9 cellular contexts compared by ENCODE assay signal in genomic region chr13:76667551-76667950, GRCh38.
A peak's percentile ranks its signal among the peaks of the same experiment; 100 is the strongest.
DNase-seq lines count a peak whose midpoint lies in the region; ATAC-seq and TF ChIP-seq lines count a peak whose summit lies in the region.
"Had no signal": no experiment of that assay in that cellular context is flagged by ENCODE, and none has a peak within 500 bp of the region (broad histone marks: within the 10 kb centered on the region; RNA-seq: fewer than 3 reads in every experiment).

No MANE protein-coding gene starts in this region.

- peaks cover 4% of the 10 kb centered on the region for H3K27me3 ChIP-seq in mammary epithelial cell (ENCODE audit: insufficient read depth, low read length)

- dilution Hi-C loops in mammary epithelial cell (cut with HindIII; ENCODE audit: low sequenced_read_pairs), result no loop called here

- H3K9ac ChIP-seq in mammary epithelial cell (ENCODE audit: insufficient read depth, low read length), result no peak overlapping the region

- in situ Hi-C loops in mammary epithelial cell (cut with MboI; ENCODE audit: low sequenced_read_pairs in 2 of 2), result loop anchor here in 1 of 2 donors (10.0 kb wide), 1 partner anchor 217 kb away; the partner anchor contains the start of gene KCTD12

- H3K4me2 ChIP-seq in mammary epithelial cell (ENCODE audit: insufficient read depth, low read depth, low read length), result no peak overlapping the region

- H3K4me3 Mint-ChIP-seq in naive thymus-derived CD8-positive, alpha-beta T cell, result no peak overlapping the region
- H3K4me3 Mint-ChIP-seq in activated CD4-positive, alpha-beta memory T cell treated with anti-CD3 and anti-CD28 coated beads, Interleukin-2, amount 10 ng/mL, durations not matched to agents 7 days and 5 days, result no peak overlapping the region
- H3K4me3 Mint-ChIP-seq in activated T-cell treated with anti-CD3 and anti-CD28 coated beads, Interleukin-2, amount 50 U/mL, for 24 hours, result no peak overlapping the region

- POLR2A ChIA-PET in naive thymus-derived CD8-positive, alpha-beta T cell (lab: Charles Lee), result interaction anchor here (1.0 to 1.9 kb wide), 2 partner anchors 212 to 218 kb away, joined by 3 to 10 read pairs; partner anchors contain the start of gene KCTD12
- POLR2A ChIA-PET in activated CD4-positive, alpha-beta memory T cell treated with anti-CD3 and anti-CD28 coated beads, Interleukin-2, amount 10 ng/mL, durations not matched to agents 7 days and 5 days (lab: Charles Lee), result no interaction called here

- H3K4me3 ChIP-seq in Jurkat, Clone E6-1 (ENCODE audit: low read length), result no peak overlapping the region
- no peak overlapping the region for H3K4me3 ChIP-seq in mammary epithelial cell (replicated peaks in 1 of 3; ENCODE audit: insufficient read depth in 1 of 3, low read depth in 2 of 3, low read length in 3 of 3)

- CTCF ChIA-PET in mammary epithelial cell (lab: Charles Lee; ENCODE audit: low non-redundant PET), result interaction anchor here (0.6 kb wide), 2 partner anchors 23 to 218 kb away, joined by 4 read pairs; no protein-coding TSS in a partner anchor
- CTCF ChIA-PET in activated CD4-positive, alpha-beta memory T cell treated with anti-CD3 and anti-CD28 coated beads, Interleukin-2, amount 10 ng/mL, durations not matched to agents 7 days and 5 days (lab: Charles Lee), result interaction anchor here (1.5 kb wide), 1 partner anchor 11 kb away, joined by 4 read pairs; no protein-coding TSS in a partner anchor

- H3K27ac Mint-ChIP-seq in naive thymus-derived CD8-positive, alpha-beta T cell, result no peak overlapping the region
- no peak overlapping the region for H3K27ac Mint-ChIP-seq in activated CD4-positive, alpha-beta memory T cell treated with anti-CD3 and anti-CD28 coated beads, Interleukin-2, amount 10 ng/mL, durations not matched to agents 7 days and 5 days
- H3K27ac Mint-ChIP-seq in activated T-cell treated with anti-CD3 and anti-CD28 coated beads, Interleukin-2, amount 50 U/mL, for 24 hours, result no peak overlapping the region

- no peaks in the 10 kb centered on the region for H3K9me3 Mint-ChIP-seq in naive thymus-derived CD8-positive, alpha-beta T cell
- no peaks in the 10 kb centered on the region for H3K9me3 Mint-ChIP-seq in activated CD4-positive, alpha-beta memory T cell treated with anti-CD3 and anti-CD28 coated beads, Interleukin-2, amount 10 ng/mL, durations not matched to agents 7 days and 5 days
- no peaks in the 10 kb centered on the region for H3K9me3 Mint-ChIP-seq in activated T-cell treated with anti-CD3 and anti-CD28 coated beads, Interleukin-2, amount 50 U/mL, for 24 hours

- no peaks in the 10 kb centered on the region for H4K20me1 ChIP-seq in mammary epithelial cell (ENCODE audit: insufficient read depth, low read length)

- H3K27ac ChIP-seq in mammary epithelial cell (ENCODE audit: insufficient read depth, low read depth, low read length), result no peak overlapping the region

- ATAC-seq in naive thymus-derived CD8-positive, alpha-beta T cell, result peak; percentile 58 to 73
- no peak for ATAC-seq in HG03439 (IDR thresholded peaks at IDR 0.05; ENCODE audit: unreplicated experiment)

- peak; percentile 4 for DNase-seq in DMS 273 treated with DMSO at 0.1 percent for 48 hours (lab: John Stamatoyannopoulos, UW)
- DNase-seq in Jurkat, Clone E6-1 (ENCODE audit: low read depth, low spot score), result peak; percentile 51
- peak; percentile 16 for DNase-seq in mammary epithelial cell
- DNase-seq in naive thymus-derived CD8-positive, alpha-beta T cell, result peak in 6 of 10 donors; percentile 20 to 70 (median 38)
- no peak for DNase-seq in HK-2 (ENCODE audit: unreplicated experiment)
- no peak for DNase-seq in activated CD4-positive, alpha-beta memory T cell treated with anti-CD3 and anti-CD28 coated beads, Interleukin-2, amount 10 ng/mL, durations not matched to agents 7 days and 5 days
- no peak for DNase-seq in activated T-cell treated with anti-CD3 and anti-CD28 coated beads, Interleukin-2, amount 50 U/mL, for 24 hours
- DNase-seq: central memory CD4-positive, alpha-beta T cell had no signal

- no peaks in the 10 kb centered on the region for H3K4me1 ChIP-seq in mammary epithelial cell (ENCODE audit: insufficient read depth, low read length)

- BruUV-seq in mammary epithelial cell (replicated peaks; lab: Mats Ljungman, UMichigan), result no TSS peak

- H3K36me3 ChIP-seq in mammary epithelial cell (ENCODE audit: insufficient read depth, low read length), result no peaks in the 10 kb centered on the region

- H3K9me3 ChIP-seq in mammary epithelial cell (replicated peaks; ENCODE audit: insufficient read depth, low read length), result no peaks in the 10 kb centered on the region

- H3K27me3 Mint-ChIP-seq in naive thymus-derived CD8-positive, alpha-beta T cell, result no peaks in the 10 kb centered on the region
- H3K27me3 Mint-ChIP-seq in activated CD4-positive, alpha-beta memory T cell treated with anti-CD3 and anti-CD28 coated beads, Interleukin-2, amount 10 ng/mL, durations not matched to agents 7 days and 5 days, result peaks cover 5% of the 10 kb centered on the region
- no peaks in the 10 kb centered on the region for H3K27me3 Mint-ChIP-seq in activated T-cell treated with anti-CD3 and anti-CD28 coated beads, Interleukin-2, amount 50 U/mL, for 24 hours

- peak; percentile 18 to 37 for TF ChIP-seq CTCF in mammary epithelial cell (conservative IDR thresholded peaks at IDR 0.05 in 1 of 2, IDR thresholded peaks at IDR 0.05 in 1 of 2; ENCODE audit: extremely low read depth in 1 of 2, insufficient read depth in 1 of 2, low read depth in 1 of 2, low read length in 2 of 2)

- H3K36me3 Mint-ChIP-seq in naive thymus-derived CD8-positive, alpha-beta T cell, result no peaks in the 10 kb centered on the region
- no peaks in the 10 kb centered on the region for H3K36me3 Mint-ChIP-seq in activated CD4-positive, alpha-beta memory T cell treated with anti-CD3 and anti-CD28 coated beads, Interleukin-2, amount 10 ng/mL, durations not matched to agents 7 days and 5 days (ENCODE audit: low read depth)
- no peaks in the 10 kb centered on the region for H3K36me3 Mint-ChIP-seq in activated T-cell treated with anti-CD3 and anti-CD28 coated beads, Interleukin-2, amount 50 U/mL, for 24 hours (ENCODE audit: low read depth)

- H3K79me2 ChIP-seq in mammary epithelial cell (ENCODE audit: insufficient read depth, low read length), result no peaks in the 10 kb centered on the region

- no peak overlapping the region for H2AFZ ChIP-seq in mammary epithelial cell (ENCODE audit: low read depth, low read length)

- no peaks in the 10 kb centered on the region for H3K4me1 Mint-ChIP-seq in naive thymus-derived CD8-positive, alpha-beta T cell
- no peaks in the 10 kb centered on the region for H3K4me1 Mint-ChIP-seq in activated CD4-positive, alpha-beta memory T cell treated with anti-CD3 and anti-CD28 coated beads, Interleukin-2, amount 10 ng/mL, durations not matched to agents 7 days and 5 days
- no peaks in the 10 kb centered on the region for H3K4me1 Mint-ChIP-seq in activated T-cell treated with anti-CD3 and anti-CD28 coated beads, Interleukin-2, amount 50 U/mL, for 24 hours (ENCODE audit: low read depth)

- intact Hi-C loops in mammary epithelial cell (cut with micrococcal nuclease), result loop anchor here (1.0 to 5.0 kb wide), 3 partner anchors 218 to 315 kb away; no protein-coding TSS in a partner anchor

Comparison
In these comparisons a context has a peak if more than half of its experiments do, and no peak if none do; other contexts are left out.
1. DNase-seq: peak in DMS 273 treated with DMSO at 0.1 percent for 48 hours (single experiment), Jurkat, Clone E6-1 (single experiment), mammary epithelial cell (single experiment) and naive thymus-derived CD8-positive, alpha-beta T cell (6 of 10); none in HK-2 (single experiment), activated CD4-positive, alpha-beta memory T cell treated with anti-CD3 and anti-CD28 coated beads, Interleukin-2, amount 10 ng/mL, durations not matched to agents 7 days and 5 days (single experiment) and activated T-cell treated with anti-CD3 and anti-CD28 coated beads, Interleukin-2, amount 50 U/mL, for 24 hours (single experiment).